Comparison of ENCODE assay signal across 15 cellular contexts in genomic region chr5:95939465-95939864, GRCh38. TPM values are rescaled to one million over a fixed set of nuclear protein-coding genes. Genes with fewer than 3 reads are reported as not detected.
DNase-seq lines count a peak whose midpoint lies in the region; ATAC-seq and TF ChIP-seq lines count a peak whose summit lies in the region.
"Had no signal": no experiment of that assay in that cellular context is flagged by ENCODE, and none has a peak within 500 bp of the region (broad histone marks: within the 10 kb centered on the region; RNA-seq: fewer than 3 reads in every experiment).

No MANE protein-coding gene starts in this region.

- DNase-seq in RWPE2 (ENCODE audit: low spot score), result no peak
- no peak for DNase-seq in LoVo (ENCODE audit: low spot score)
- DNase-seq in mucosa of gallbladder (ENCODE audit: low spot score), result no peak
- DNase-seq in stimulated activated naive CD8-positive, alpha-beta T cell treated with anti-CD3 and anti-CD28 coated beads, Interleukin-15, Interleukin-2, amounts not matched to agents 100 U/mL and 50 U/mL, for 24 hours, result no peak
- DNase-seq: activated T-cell treated with anti-CD3 and anti-CD28 coated beads, Interleukin-2, amount 50 U/mL, for 24 hours; anterior cingulate cortex; NCI-H2107; stimulated activated CD4-positive, alpha-beta T cell treated with anti-CD3 and anti-CD28 coated beads, Interleukin-1b, Interleukin-23, amount 100 ng/mL, for 48 hours had no signal

- no peak overlapping the region for H3K4me3 Mint-ChIP-seq in stimulated activated memory B cell treated with anti-CD40 and anti-IgM and Interleukin-4, amounts not matched to agents 10 μg/mL and 1 μg/mL and 100 μg/mL, for 72 hours
- H3K4me3 Mint-ChIP-seq: activated T-cell treated with anti-CD3 and anti-CD28 coated beads, Interleukin-2, amount 50 U/mL, for 24 hours; B cell had no signal

- TF ChIP-seq CTCF in RWPE2 (IDR thresholded peaks at IDR 0.05; ENCODE audit: poor library complexity, severe bottlenecking), result no peak

- peak; percentile 49 for ATAC-seq in GM18868 (IDR thresholded peaks at IDR 0.05; ENCODE audit: unreplicated experiment)
- ATAC-seq in GM21528 (IDR thresholded peaks at IDR 0.05; ENCODE audit: low FRiP score, unreplicated experiment), result peak; percentile 59
- peak; percentile 52 for ATAC-seq in HG02973 (IDR thresholded peaks at IDR 0.05; ENCODE audit: unreplicated experiment)
- no peak for ATAC-seq in RWPE2 (ENCODE audit: low read depth)
- ATAC-seq in stimulated activated memory B cell treated with anti-CD40 and anti-IgM and Interleukin-4, amounts not matched to agents 10 μg/mL and 1 μg/mL and 100 μg/mL, for 72 hours, result no peak
- ATAC-seq in stimulated activated naive CD8-positive, alpha-beta T cell treated with anti-CD3 and anti-CD28 coated beads, Interleukin-15, Interleukin-2, amounts not matched to agents 100 U/mL and 50 U/mL, for 24 hours, result no peak
- ATAC-seq: activated CD4-positive, CD25-positive, alpha-beta regulatory T cell treated with anti-CD3 and anti-CD28 coated beads, Interleukin-2, amount 50 U/mL, for 24 hours had no signal

- peaks cover 100% of the 10 kb centered on the region for H3K36me3 ChIP-seq in RWPE2 (ENCODE audit: low read depth)
- H3K36me3 ChIP-seq: prostate gland had no signal

- H3K4me3 ChIP-seq in RWPE2 (ENCODE audit: severe bottlenecking), result no peak overlapping the region
- H3K4me3 ChIP-seq: prostate gland had no signal

- no peaks in the 10 kb centered on the region for H3K27me3 ChIP-seq in RWPE2 (ENCODE audit: insufficient read depth, poor library complexity, severe bottlenecking)

- peak overlapping the region; percentile 1 for H3K27ac ChIP-seq in RWPE2 (ENCODE audit: poor library complexity, severe bottlenecking)
- H3K27ac ChIP-seq: prostate gland had no signal

- H3K27me3 Mint-ChIP-seq in stimulated activated memory B cell treated with anti-CD40 and anti-IgM and Interleukin-4, amounts not matched to agents 10 μg/mL and 1 μg/mL and 100 μg/mL, for 72 hours, result no peaks in the 10 kb centered on the region
- H3K27me3 Mint-ChIP-seq: activated T-cell treated with anti-CD3 and anti-CD28 coated beads, Interleukin-2, amount 50 U/mL, for 24 hours; B cell had no signal

- H3K9me3 ChIP-seq in RWPE2 (ENCODE audit: severe bottlenecking), result no peaks in the 10 kb centered on the region
- H3K9me3 ChIP-seq: prostate gland had no signal

- peaks cover 12% of the 10 kb centered on the region for H3K36me3 Mint-ChIP-seq in stimulated activated memory B cell treated with anti-CD40 and anti-IgM and Interleukin-4, amounts not matched to agents 10 μg/mL and 1 μg/mL and 100 μg/mL, for 72 hours

- no peaks in the 10 kb centered on the region for H3K9me3 Mint-ChIP-seq in stimulated activated memory B cell treated with anti-CD40 and anti-IgM and Interleukin-4, amounts not matched to agents 10 μg/mL and 1 μg/mL and 100 μg/mL, for 72 hours
- H3K9me3 Mint-ChIP-seq: activated T-cell treated with anti-CD3 and anti-CD28 coated beads, Interleukin-2, amount 50 U/mL, for 24 hours had no signal

- H3K27ac Mint-ChIP-seq in stimulated activated memory B cell treated with anti-CD40 and anti-IgM and Interleukin-4, amounts not matched to agents 10 μg/mL and 1 μg/mL and 100 μg/mL, for 72 hours, result no peak overlapping the region
- H3K27ac Mint-ChIP-seq: activated T-cell treated with anti-CD3 and anti-CD28 coated beads, Interleukin-2, amount 50 U/mL, for 24 hours; B cell had no signal

- H3K4me1 ChIP-seq in RWPE2 (ENCODE audit: insufficient read depth, poor library complexity, severe bottlenecking), result peaks cover 40% of the 10 kb centered on the region
- H3K4me1 ChIP-seq: prostate gland had no signal

- H3K4me1 Mint-ChIP-seq in stimulated activated memory B cell treated with anti-CD40 and anti-IgM and Interleukin-4, amounts not matched to agents 10 μg/mL and 1 μg/mL and 100 μg/mL, for 72 hours, result peaks cover 9% of the 10 kb centered on the region

RNA-seq across cellular contexts. Expression of gene ELL2, which starts 22.2 kb away (rescaled TPM):
- 49.0 TPM for total RNA-seq in mucosa of gallbladder

Comparison
In these comparisons a context has a peak if more than half of its experiments do, and no peak if none do; other contexts are left out.
1. ATAC-seq: peak in GM18868 (single experiment), GM21528 (single experiment) and HG02973 (single experiment); none in RWPE2 (single experiment), stimulated activated memory B cell treated with anti-CD40 and anti-IgM and Interleukin-4, amounts not matched to agents 10 μg/mL and 1 μg/mL and 100 μg/mL, for 72 hours (single experiment) and stimulated activated naive CD8-positive, alpha-beta T cell treated with anti-CD3 and anti-CD28 coated beads, Interleukin-15, Interleukin-2, amounts not matched to agents 100 U/mL and 50 U/mL, for 24 hours (single experiment).